ENCODE assay signal across 27 cellular contexts in genomic region chrX:124938715-124939114, GRCh38. TPM values are rescaled to one million over a fixed set of nuclear protein-coding genes. Genes with fewer than 3 reads are reported as not detected.
"Had no signal": no experiment of that assay in that cellular context is flagged by ENCODE, and none has a peak within 500 bp of the region (broad histone marks: within the 10 kb centered on the region; RNA-seq: fewer than 3 reads in every experiment).

No MANE protein-coding gene starts in this region.

- H3K27me3 Mint-ChIP-seq: type B pancreatic cell had no signal

- H3K4me1 ChIP-seq: esophagus muscularis mucosa, foreskin keratinocyte, gastroesophageal sphincter, heart left ventricle, left ventricle myocardium inferior, lower lobe of right lung, prostate gland, right atrium auricular region, sigmoid colon, stomach, tibial artery had no signal

- H3K9me3 Mint-ChIP-seq: naive thymus-derived CD8-positive, alpha-beta T cell; stimulated activated effector memory CD8-positive, alpha-beta T cell treated with anti-CD3 and anti-CD28 coated beads, Interleukin-12 subunit alpha, Interleukin-12 subunit beta, amount 100 ng/mL, for 72 hours; type B pancreatic cell had no signal

- ATAC-seq: foreskin keratinocyte; gastroesophageal sphincter; heart left ventricle; left cardiac atrium; lower lobe of right lung; naive thymus-derived CD8-positive, alpha-beta T cell; stimulated activated effector memory CD8-positive, alpha-beta T cell treated with anti-CD3 and anti-CD28 coated beads, Interleukin-12 subunit alpha, Interleukin-12 subunit beta, amount 100 ng/mL, for 72 hours had no signal

- H3K4me2 ChIP-seq: hepatocyte had no signal

- H3K36me3 ChIP-seq: esophagus muscularis mucosa, gastroesophageal sphincter, heart left ventricle, left ventricle myocardium inferior, lower lobe of right lung, prostate gland, right atrium auricular region, sigmoid colon, stomach, tibial artery had no signal

- H3K4me3 Mint-ChIP-seq: naive thymus-derived CD8-positive, alpha-beta T cell; nephron progenitor cell; stimulated activated effector memory CD8-positive, alpha-beta T cell treated with anti-CD3 and anti-CD28 coated beads, Interleukin-12 subunit alpha, Interleukin-12 subunit beta, amount 100 ng/mL, for 72 hours; type B pancreatic cell had no signal

- H3K4me1 Mint-ChIP-seq: nephron progenitor cell; stimulated activated effector memory CD8-positive, alpha-beta T cell treated with anti-CD3 and anti-CD28 coated beads, Interleukin-12 subunit alpha, Interleukin-12 subunit beta, amount 100 ng/mL, for 72 hours had no signal

- H3K4me3 ChIP-seq: coronary artery, esophagus muscularis mucosa, gastroesophageal sphincter, heart left ventricle, hepatocyte, left ventricle myocardium inferior, lower lobe of right lung, prostate gland, right atrium auricular region, sigmoid colon, stomach, tibial artery had no signal

- H3K27me3 ChIP-seq: esophagus muscularis mucosa, foreskin keratinocyte, gastroesophageal sphincter, heart left ventricle, hepatocyte, right atrium auricular region, sigmoid colon, stomach, tibial artery had no signal

- H3K36me3 Mint-ChIP-seq: naive thymus-derived CD8-positive, alpha-beta T cell; stimulated activated effector memory CD8-positive, alpha-beta T cell treated with anti-CD3 and anti-CD28 coated beads, Interleukin-12 subunit alpha, Interleukin-12 subunit beta, amount 100 ng/mL, for 72 hours; type B pancreatic cell had no signal

- H3K9me3 ChIP-seq: esophagus muscularis mucosa, gastroesophageal sphincter, heart left ventricle, left ventricle myocardium inferior, lower lobe of right lung, prostate gland, right atrium auricular region, sigmoid colon, stomach, tibial artery had no signal

- H2AFZ ChIP-seq: hepatocyte had no signal

- DNase-seq: dermis blood vessel endothelial cell; effector memory CD4-positive, alpha-beta T cell; foreskin keratinocyte; heart left ventricle; left cardiac atrium; left ventricle myocardium inferior; lower lobe of right lung; naive thymus-derived CD8-positive, alpha-beta T cell; nephron progenitor cell; nucleus accumbens; sigmoid colon; stimulated activated CD4-positive, alpha-beta T cell treated with anti-CD3 and anti-CD28 coated beads, Interleukin-2, amount 100 ng/mL, for 24 hours; stimulated activated CD4-positive, alpha-beta T cell treated with anti-CD3 and anti-CD28 coated beads, Interleukin-4, amount 100 ng/mL, for 24 hours; stimulated activated naive CD4-positive, alpha-beta T cell treated with Interleukin-2 at 50 U/mL for 16 hours; stomach; tibial artery had no signal

- H3K27ac Mint-ChIP-seq: naive thymus-derived CD8-positive, alpha-beta T cell; nephron progenitor cell; stimulated activated effector memory CD8-positive, alpha-beta T cell treated with anti-CD3 and anti-CD28 coated beads, Interleukin-12 subunit alpha, Interleukin-12 subunit beta, amount 100 ng/mL, for 72 hours; type B pancreatic cell had no signal

- FAIRE-seq: endothelial cell of umbilical vein, islet of Langerhans had no signal

- H3K79me2 ChIP-seq: hepatocyte had no signal

- H3K27ac ChIP-seq: coronary artery, esophagus muscularis mucosa, foreskin keratinocyte, gastroesophageal sphincter, heart left ventricle, hepatocyte, left ventricle myocardium inferior, lower lobe of right lung, prostate gland, right atrium auricular region, sigmoid colon, stomach, tibial artery had no signal

RNA-seq across cellular contexts. Expression of gene TENM1, which starts 24.9 kb away (rescaled TPM):
- total RNA-seq: dermis blood vessel endothelial cell, endothelial cell of umbilical vein, foreskin keratinocyte, myocyte had no signal
- polyA plus RNA-seq: endothelial cell of umbilical vein, foreskin keratinocyte had no signal
